14 cellular contexts compared by ENCODE assay signal in the genomic region with DNA sequence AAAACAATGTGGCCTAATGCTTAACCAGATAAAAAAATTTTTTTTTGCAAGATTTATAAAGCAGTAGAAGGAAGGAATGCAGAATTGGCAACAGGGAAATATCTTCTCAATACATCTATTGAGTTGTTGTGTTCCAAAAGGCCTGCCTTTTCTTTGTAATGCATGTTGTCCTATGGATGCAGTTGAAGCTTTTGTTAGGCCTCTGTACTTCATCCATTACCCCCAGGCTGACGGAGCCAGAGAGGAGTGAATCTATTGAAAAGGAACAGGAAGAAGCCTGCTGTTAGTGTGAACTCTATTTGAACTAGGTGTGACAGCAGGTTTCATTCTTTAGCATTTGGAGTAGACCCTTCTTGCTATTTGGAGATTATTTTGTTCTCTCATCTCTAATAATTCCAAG. TPM values are rescaled to one million over a fixed set of nuclear protein-coding genes. Genes with fewer than 3 reads are reported as not detected.
DNase-seq lines count a peak whose midpoint lies in the region; ATAC-seq, FAIRE-seq and TF ChIP-seq lines count a peak whose summit lies in the region.
"Had no signal": no experiment of that assay in that cellular context is flagged by ENCODE, and none has a peak within 500 bp of the region (broad histone marks: within the 10 kb centered on the region; RNA-seq: fewer than 3 reads in every experiment).

No MANE protein-coding gene starts in this region.

- no peak overlapping the region for H2BK15ac ChIP-seq in mesenchymal stem cell (ENCODE audit: low read depth, poor library complexity, severe bottlenecking)

- H3K36me3 Mint-ChIP-seq in MCF 10A (ENCODE audit: insufficient read depth, unreplicated experiment) = peaks cover 14% of the 10 kb centered on the region
- peaks cover 5% of the 10 kb centered on the region for H3K36me3 Mint-ChIP-seq in activated naive CD4-positive, alpha-beta T cell treated with anti-CD3 and anti-CD28 coated beads for 36 hours (ENCODE audit: low read depth)

- no peaks in the 10 kb centered on the region for H3K27me3 Mint-ChIP-seq in MCF 10A (ENCODE audit: insufficient read depth, unreplicated experiment)
- H3K27me3 Mint-ChIP-seq in activated naive CD4-positive, alpha-beta T cell treated with anti-CD3 and anti-CD28 coated beads for 36 hours (ENCODE audit: low read depth) = no peaks in the 10 kb centered on the region
- H3K27me3 Mint-ChIP-seq: activated CD4-positive, alpha-beta memory T cell treated with anti-CD3 and anti-CD28 coated beads for 36 hours; CD8-positive, alpha-beta memory T cell had no signal

- in situ Hi-C loops in mammary epithelial cell (cut with MboI; ENCODE audit: low sequenced_read_pairs in 2 of 2) = no loop called here

- no peak overlapping the region for H3K4ac ChIP-seq in mesenchymal stem cell (ENCODE audit: low read depth in 1 of 2, low read length in 2 of 2)

- no peaks in the 10 kb centered on the region for H3K4me1 Mint-ChIP-seq in MCF 10A (ENCODE audit: insufficient read depth, unreplicated experiment)
- peaks cover 2% of the 10 kb centered on the region for H3K4me1 Mint-ChIP-seq in activated naive CD4-positive, alpha-beta T cell treated with anti-CD3 and anti-CD28 coated beads for 36 hours (ENCODE audit: low read depth)

- H3K27ac Mint-ChIP-seq in MCF 10A (ENCODE audit: low read depth, unreplicated experiment) = peak overlapping the region; percentile 73
- no peak overlapping the region for H3K27ac Mint-ChIP-seq in activated naive CD4-positive, alpha-beta T cell treated with anti-CD3 and anti-CD28 coated beads for 36 hours
- H3K27ac Mint-ChIP-seq: activated CD4-positive, alpha-beta memory T cell treated with anti-CD3 and anti-CD28 coated beads for 36 hours; CD8-positive, alpha-beta memory T cell had no signal

- H3K9me3 Mint-ChIP-seq in MCF 10A (ENCODE audit: unreplicated experiment) = no peaks in the 10 kb centered on the region
- no peaks in the 10 kb centered on the region for H3K9me3 Mint-ChIP-seq in activated naive CD4-positive, alpha-beta T cell treated with anti-CD3 and anti-CD28 coated beads for 36 hours
- H3K9me3 Mint-ChIP-seq: activated CD4-positive, alpha-beta memory T cell treated with anti-CD3 and anti-CD28 coated beads for 36 hours; CD8-positive, alpha-beta memory T cell had no signal

- no peak for TF ChIP-seq POLR2A in GM12892 (IDR thresholded peaks at IDR 0.05; ENCODE audit: low read depth, low read length)

- H3K14ac ChIP-seq in mesenchymal stem cell (ENCODE audit: low read length in 2 of 2) = no peak overlapping the region

- no peaks in the 10 kb centered on the region for H3K79me2 ChIP-seq in mammary epithelial cell (ENCODE audit: insufficient read depth, low read length)

- H3K4me3 ChIP-seq in mammary epithelial cell (replicated peaks in 1 of 3; ENCODE audit: insufficient read depth in 1 of 3, low read depth in 2 of 3, low read length in 3 of 3) = no peak overlapping the region
- no peak overlapping the region for H3K4me3 ChIP-seq in NT2/D1 (ENCODE audit: insufficient read length, low read depth)
- peak overlapping the region; percentile 43 for H3K4me3 ChIP-seq in iPS-18a (ENCODE audit: low read length)
- H3K4me3 ChIP-seq in mesenchymal stem cell (ENCODE audit: insufficient read depth in 1 of 2, low read depth in 1 of 2, low read length in 2 of 2) = no peak overlapping the region
- H3K4me3 ChIP-seq: testis had no signal

- H3K27ac ChIP-seq in mammary epithelial cell (ENCODE audit: insufficient read depth, low read depth, low read length) = no peak overlapping the region
- H3K27ac ChIP-seq in iPS-18a (ENCODE audit: low read length) = peak overlapping the region; percentile 53
- no peak overlapping the region for H3K27ac ChIP-seq in mesenchymal stem cell (ENCODE audit: low read length, poor library complexity, severe bottlenecking)
- H3K27ac ChIP-seq: epithelial cell of prostate, testis had no signal

- no peak overlapping the region for H3K4me3 Mint-ChIP-seq in MCF 10A (ENCODE audit: unreplicated experiment)
- H3K4me3 Mint-ChIP-seq in activated naive CD4-positive, alpha-beta T cell treated with anti-CD3 and anti-CD28 coated beads for 36 hours = no peak overlapping the region
- H3K4me3 Mint-ChIP-seq: activated CD4-positive, alpha-beta memory T cell treated with anti-CD3 and anti-CD28 coated beads for 36 hours; CD8-positive, alpha-beta memory T cell had no signal

- no peaks in the 10 kb centered on the region for H3K4me1 ChIP-seq in mammary epithelial cell (ENCODE audit: insufficient read depth, low read length)
- no peaks in the 10 kb centered on the region for H3K4me1 ChIP-seq in NT2/D1 (ENCODE audit: insufficient read depth, insufficient read length)
- peaks cover 29% of the 10 kb centered on the region for H3K4me1 ChIP-seq in iPS-18a (ENCODE audit: control insufficient read depth, low read depth, low read length)
- H3K4me1 ChIP-seq in mesenchymal stem cell (ENCODE audit: control insufficient read depth, insufficient read depth, low read depth, low read length) = no peaks in the 10 kb centered on the region
- H3K4me1 ChIP-seq: testis had no signal

- H3K9ac ChIP-seq in mammary epithelial cell (ENCODE audit: insufficient read depth, low read length) (no peak overlapping the region), NT2/D1 (ENCODE audit: insufficient read length, low read depth) (no peak overlapping the region), iPS-18a (ENCODE audit: low read length) (no peak overlapping the region), mesenchymal stem cell (ENCODE audit: low read length) (no peak overlapping the region)

- no TSS peak for BruUV-seq in MCF 10A (replicated peaks; lab: Mats Ljungman, UMichigan)
- BruUV-seq in mammary epithelial cell (replicated peaks; lab: Mats Ljungman, UMichigan) = no TSS peak

- ATAC-seq in GM19467 (IDR thresholded peaks at IDR 0.05; ENCODE audit: unreplicated experiment) = no peak
- ATAC-seq: left cardiac atrium had no signal

- no peak overlapping the region for H2BK12ac ChIP-seq in mesenchymal stem cell (ENCODE audit: low read length in 2 of 2)

- no peak for DNase-seq in MCF 10A (ENCODE audit: unreplicated experiment)
- no peak for DNase-seq in mammary epithelial cell
- DNase-seq in NT2/D1 (ENCODE audit: low read depth, low spot score) = peak; percentile 87
- no peak for DNase-seq in GM12892 (ENCODE audit: insufficient read length)
- DNase-seq in activated naive CD4-positive, alpha-beta T cell treated with anti-CD3 and anti-CD28 coated beads for 36 hours = no peak
- no peak for DNase-seq in mesenchymal stem cell
- DNase-seq: activated CD4-positive, alpha-beta memory T cell treated with anti-CD3 and anti-CD28 coated beads for 36 hours; CD8-positive, alpha-beta memory T cell; cerebellar nuclear complex; left cardiac atrium; testis had no signal

- no peak overlapping the region for H4K8ac ChIP-seq in mesenchymal stem cell (ENCODE audit: low read length)

- H3K79me1 ChIP-seq in mesenchymal stem cell (replicated peaks; ENCODE audit: low read length, poor library complexity, severe bottlenecking) = no peaks in the 10 kb centered on the region

- no peak for TF ChIP-seq CTCF in MCF 10A (IDR thresholded peaks at IDR 0.05; ENCODE audit: unreplicated experiment)
- TF ChIP-seq CTCF in mammary epithelial cell (conservative IDR thresholded peaks at IDR 0.05 in 1 of 2, IDR thresholded peaks at IDR 0.05 in 1 of 2; ENCODE audit: extremely low read depth in 1 of 2, insufficient read depth in 1 of 2, low read depth in 1 of 2, low read length in 2 of 2) = no peak

- H3K4me2 ChIP-seq in mammary epithelial cell (ENCODE audit: insufficient read depth, low read depth, low read length) (no peak overlapping the region), mesenchymal stem cell (ENCODE audit: low read length, poor library complexity, severe bottlenecking) (no peak overlapping the region)

- H3K36me3 ChIP-seq in mammary epithelial cell (ENCODE audit: insufficient read depth, low read length) = peaks cover 7% of the 10 kb centered on the region
- H3K36me3 ChIP-seq in NT2/D1 (ENCODE audit: insufficient read depth, insufficient read length, low read length) = peaks cover 21% of the 10 kb centered on the region
- peaks cover 4% of the 10 kb centered on the region for H3K36me3 ChIP-seq in iPS-18a (ENCODE audit: control insufficient read depth, low read depth, low read length)
- peaks cover 0 to 20% of the 10 kb centered on the region in 2 experiments for H3K36me3 ChIP-seq in mesenchymal stem cell (ENCODE audit: control insufficient read depth in 1 of 2, insufficient read depth in 2 of 2, low read depth in 1 of 2, low read length in 2 of 2)

- H2BK120ac ChIP-seq in mesenchymal stem cell (ENCODE audit: low read depth, low read length) = no peak overlapping the region

- dilution Hi-C loops in mammary epithelial cell (cut with HindIII; ENCODE audit: low sequenced_read_pairs) = no loop called here

- no peak for FAIRE-seq in GM12892 (lab: Jason Lieb, UNC)

- H3K27me3 ChIP-seq in mammary epithelial cell (ENCODE audit: insufficient read depth, low read length) = no peaks in the 10 kb centered on the region
- H3K27me3 ChIP-seq in NT2/D1 (ENCODE audit: insufficient read depth, insufficient read length) = no peaks in the 10 kb centered on the region
- H3K27me3 ChIP-seq in iPS-18a (ENCODE audit: control insufficient read depth, insufficient read depth, low read length) = no peaks in the 10 kb centered on the region
- no peaks in the 10 kb centered on the region for H3K27me3 ChIP-seq in mesenchymal stem cell (ENCODE audit: control insufficient read depth in 1 of 2, insufficient read depth in 1 of 2, low read length in 2 of 2)
- H3K27me3 ChIP-seq: testis had no signal

- H3K18ac ChIP-seq in mesenchymal stem cell (ENCODE audit: low read depth in 1 of 2, low read length in 2 of 2) = no peak overlapping the region

- H3K9me3 ChIP-seq in mammary epithelial cell (replicated peaks; ENCODE audit: insufficient read depth, low read length) = no peaks in the 10 kb centered on the region
- no peaks in the 10 kb centered on the region for H3K9me3 ChIP-seq in NT2/D1 (ENCODE audit: insufficient read depth, low read length)
- no peaks in the 10 kb centered on the region for H3K9me3 ChIP-seq in iPS-18a (ENCODE audit: control insufficient read depth, low read depth, low read length)
- no peaks in the 10 kb centered on the region for H3K9me3 ChIP-seq in mesenchymal stem cell (ENCODE audit: control insufficient read depth, low read length)
- H3K9me3 ChIP-seq: testis had no signal

- intact Hi-C loops in MCF 10A (cut with micrococcal nuclease) = no loop called here
- intact Hi-C loops in mammary epithelial cell (cut with micrococcal nuclease) = no loop called here
- intact Hi-C loops in activated naive CD4-positive, alpha-beta T cell treated with anti-CD3 and anti-CD28 coated beads for 36 hours (cut with micrococcal nuclease) = no loop called here

- no peak overlapping the region for H2AFZ ChIP-seq in mammary epithelial cell (ENCODE audit: low read depth, low read length)
- H2AFZ ChIP-seq in mesenchymal stem cell (ENCODE audit: low read depth, low read length) = no peak overlapping the region

- H2AK5ac ChIP-seq in mesenchymal stem cell (ENCODE audit: low read length, severe bottlenecking) = no peak overlapping the region

- H4K20me1 ChIP-seq in mammary epithelial cell (ENCODE audit: insufficient read depth, low read length) = no peaks in the 10 kb centered on the region

- 94% methylated on average over 1 of the region's 1 CpG for WGBS in mammary epithelial cell (ENCODE audit: low coverage, missing lambda C conversion rate)
- 100% methylated on average over 1 of the region's 1 CpG for WGBS in mesenchymal stem cell

- CTCF ChIA-PET in MCF 10A (lab: Yijun Ruan, JAX) (interaction anchor here (0.5 kb wide), 1 partner anchor 186 kb away, joined by 3 read pairs; no protein-coding TSS in a partner anchor), mammary epithelial cell (lab: Charles Lee; ENCODE audit: low non-redundant PET) (no interaction called here)
- CTCF ChIA-PET in activated naive CD4-positive, alpha-beta T cell treated with anti-CD3 and anti-CD28 coated beads for 36 hours (lab: Charles Lee) = no interaction called here

- no peak overlapping the region for H4K91ac ChIP-seq in mesenchymal stem cell (ENCODE audit: low read length)

- H3K23ac ChIP-seq in mesenchymal stem cell (ENCODE audit: low read length in 2 of 2) = no peak overlapping the region

- POLR2A ChIA-PET in MCF 10A (lab: Yijun Ruan, JAX) = no interaction called here

- no peak overlapping the region for H2BK5ac ChIP-seq in mesenchymal stem cell (ENCODE audit: low read depth, low read length, poor library complexity, severe bottlenecking)

RNA-seq across cellular contexts. Expression of gene MTX2, which starts 56.5 kb away (rescaled TPM):
- 38.0 and 40.9 TPM in 2 replicates for total RNA-seq in MCF 10A (2022)
- total RNA-seq in mammary epithelial cell = 10 to 100 TPM; 17.0 to 37.3 TPM
- 36.2 TPM for polyA plus RNA-seq in mammary epithelial cell
- polyA minus RNA-seq in mammary epithelial cell = 7.2 TPM
- polyA plus RNA-seq in GM12892 (2012; ENCODE audit: missing spikeins) = 71.3 TPM
- total RNA-seq in activated naive CD4-positive, alpha-beta T cell treated with anti-CD3 and anti-CD28 coated beads for 36 hours = 10 to 100 TPM; 24.3 to 28.1 TPM
- polyA plus RNA-seq in mesenchymal stem cell (2013, experiment 1 of 2) = 26.0 TPM
- 29.1 TPM for polyA plus RNA-seq in mesenchymal stem cell (2013, experiment 2 of 2)
